16 cellular contexts compared by ENCODE assay signal in genomic region chr14:20174205-20174604, GRCh38. TPM values are rescaled to one million over a fixed set of nuclear protein-coding genes. Genes with fewer than 3 reads are reported as not detected.
"Had no signal": no experiment of that assay in that cellular context is flagged by ENCODE, and none has a peak within 500 bp of the region (broad histone marks: within the 10 kb centered on the region; RNA-seq: fewer than 3 reads in every experiment).

No MANE protein-coding gene starts in this region.

RNA-seq across cellular contexts. Expression of gene OR11G2, which starts 16.5 kb away (rescaled TPM):
- total RNA-seq: subcutaneous adipose tissue, suprapubic skin, temporal lobe, testis, thoracic aorta, thyroid gland, tibial nerve, transverse colon, upper lobe of left lung, upper lobe of right lung, ureter, urinary bladder, uterus, vagina had no signal
- polyA plus RNA-seq: stomach, thymus, urinary bladder had no signal

RNA-seq across cellular contexts. Expression of gene OR4N5, which starts 35.6 kb away (rescaled TPM):
- total RNA-seq: stomach, subcutaneous adipose tissue, suprapubic skin, temporal lobe, testis, thoracic aorta, thyroid gland, tibial nerve, transverse colon, upper lobe of left lung, upper lobe of right lung, ureter, urinary bladder, uterus, vagina had no signal
- polyA plus RNA-seq: stomach, urinary bladder had no signal

RNA-seq across cellular contexts. Expression of gene OR11H6, which starts 49.3 kb away (rescaled TPM):
- total RNA-seq: stomach, subcutaneous adipose tissue, suprapubic skin, temporal lobe, testis, thoracic aorta, thyroid gland, tibial nerve, transverse colon, upper lobe of left lung, upper lobe of right lung, ureter, urinary bladder, uterus, vagina had no signal
- polyA plus RNA-seq: stomach, thymus, urinary bladder had no signal

RNA-seq across cellular contexts. Expression of gene OR11H7, which starts 54.6 kb away (rescaled TPM):
- total RNA-seq: stomach, subcutaneous adipose tissue, suprapubic skin, temporal lobe, testis, thoracic aorta, thyroid gland, tibial nerve, transverse colon, upper lobe of left lung, upper lobe of right lung, ureter, urinary bladder, uterus, vagina had no signal
- polyA plus RNA-seq: stomach, thymus, urinary bladder had no signal
